In genomic region chr11:32107647-32108046, GRCh38 we compare ENCODE assay signal across 27 cellular contexts. TPM values are rescaled to one million over a fixed set of nuclear protein-coding genes. Genes with fewer than 3 reads are reported as not detected.
DNase-seq lines count a peak whose midpoint lies in the region; ATAC-seq, FAIRE-seq and TF ChIP-seq lines count a peak whose summit lies in the region.
"Had no signal": no experiment of that assay in that cellular context is flagged by ENCODE, and none has a peak within 500 bp of the region (broad histone marks: within the 10 kb centered on the region; RNA-seq: fewer than 3 reads in every experiment).

No MANE protein-coding gene starts in this region.

- FAIRE-seq in GM12892 (lab: Jason Lieb, UNC), result peak; percentile 5
- FAIRE-seq: H1, RCC 7860 had no signal

- peak; percentile 65 for DNase-seq in GM12865 (ENCODE audit: low read depth)
- DNase-seq in GM12892 (ENCODE audit: insufficient read length), result no peak
- DNase-seq in activated CD4-positive, alpha-beta memory T cell treated with anti-CD3 and anti-CD28 coated beads for 36 hours, result no peak
- no peak for DNase-seq in ascending aorta (ENCODE audit: low spot score in 2 of 2)
- DNase-seq in T-helper 2 cell treated with Interferon-gamma antibody and Interleukin-4, amounts not matched to agents 5 μg/mL and 100 μg/mL, for 36 hours (ENCODE audit: low spot score), result no peak
- DNase-seq: Caco-2; CD8-positive, alpha-beta T cell; DMS79 treated with DMSO at 0.1 percent for 48 hours; GF-D8; HCEC 1CT; NCI-H1048; NCI-H1436; NCI-H187; NCI-H2081 treated with DMSO at 0.1 percent for 48 hours; NCI-H2171; NCI-H345; NCI-H524; NCI-H774; SIG-M5 had no signal

- no peak for TF ChIP-seq POLR2A in GM12892 (IDR thresholded peaks at IDR 0.05; ENCODE audit: low read depth, low read length)

- intact Hi-C loops in activated CD4-positive, alpha-beta memory T cell treated with anti-CD3 and anti-CD28 coated beads for 36 hours (cut with micrococcal nuclease), result no loop called here
- intact Hi-C loops in ascending aorta (cut with DNase I), result no loop called here

- POLR2A ChIA-PET in activated CD4-positive, alpha-beta memory T cell treated with anti-CD3 and anti-CD28 coated beads for 36 hours (lab: Charles Lee), result no interaction called here

- H3K27me3 Mint-ChIP-seq in activated T-helper 17 cell treated with anti-CD3 and anti-CD28 coated beads, Interleukin-2, amount 50 U/mL, for 72 hours, result peaks cover 9% of the 10 kb centered on the region
- peaks cover 2% of the 10 kb centered on the region for H3K27me3 Mint-ChIP-seq in activated CD4-positive, alpha-beta memory T cell treated with anti-CD3 and anti-CD28 coated beads for 36 hours
- peaks cover 2% of the 10 kb centered on the region for H3K27me3 Mint-ChIP-seq in T-helper 2 cell treated with Interferon-gamma antibody and Interleukin-4, amounts not matched to agents 5 μg/mL and 100 μg/mL, for 36 hours (ENCODE audit: low read depth)

- H3K4me3 ChIP-seq in GM12865 (ENCODE audit: low read depth, low read length) (peak overlapping the region; percentile 48), ascending aorta (no peak overlapping the region)
- H3K4me3 ChIP-seq: SK-N-MC had no signal

- peaks cover 33% of the 10 kb centered on the region for H3K36me3 Mint-ChIP-seq in activated T-helper 17 cell treated with anti-CD3 and anti-CD28 coated beads, Interleukin-2, amount 50 U/mL, for 72 hours (ENCODE audit: low read depth)
- H3K36me3 Mint-ChIP-seq in activated CD4-positive, alpha-beta memory T cell treated with anti-CD3 and anti-CD28 coated beads for 36 hours, result peaks cover 22% of the 10 kb centered on the region
- H3K36me3 Mint-ChIP-seq in T-helper 2 cell treated with Interferon-gamma antibody and Interleukin-4, amounts not matched to agents 5 μg/mL and 100 μg/mL, for 36 hours (ENCODE audit: low read depth), result peaks cover 5% of the 10 kb centered on the region

- no peak overlapping the region for H3K4me3 Mint-ChIP-seq in activated T-helper 17 cell treated with anti-CD3 and anti-CD28 coated beads, Interleukin-2, amount 50 U/mL, for 72 hours
- H3K4me3 Mint-ChIP-seq in activated CD4-positive, alpha-beta memory T cell treated with anti-CD3 and anti-CD28 coated beads for 36 hours, result no peak overlapping the region
- no peak overlapping the region for H3K4me3 Mint-ChIP-seq in T-helper 2 cell treated with Interferon-gamma antibody and Interleukin-4, amounts not matched to agents 5 μg/mL and 100 μg/mL, for 36 hours
- H3K4me3 Mint-ChIP-seq: B cell; CD8-positive, alpha-beta T cell; T-helper 1 cell treated with Interleukin-12 subunit alpha and Interleukin-12 subunit beta and Interleukin-4 antibody, amounts not matched to agents 30 μg/mL and 1 μg/mL, for 36 hours had no signal

- no peaks in the 10 kb centered on the region for H3K27me3 ChIP-seq in ascending aorta

- H3K36me3 ChIP-seq in ascending aorta, result peaks cover 6 to 16% of the 10 kb centered on the region in 2 donors

- H3K4me1 ChIP-seq in ascending aorta, result no peaks in the 10 kb centered on the region

- CTCF ChIA-PET in activated CD4-positive, alpha-beta memory T cell treated with anti-CD3 and anti-CD28 coated beads for 36 hours (lab: Charles Lee), result no interaction called here

- TF ChIP-seq CTCF in GM12865 (IDR thresholded peaks at IDR 0.05; ENCODE audit: insufficient read depth, low read depth, low read length, missing control alignments) (no peak), ascending aorta (IDR thresholded peaks at IDR 0.05) (no peak)

- H3K9me3 ChIP-seq in ascending aorta, result no peaks in the 10 kb centered on the region
- H3K9me3 ChIP-seq: Caco-2 had no signal

- no peak overlapping the region for H3K27ac Mint-ChIP-seq in activated T-helper 17 cell treated with anti-CD3 and anti-CD28 coated beads, Interleukin-2, amount 50 U/mL, for 72 hours
- H3K27ac Mint-ChIP-seq in activated CD4-positive, alpha-beta memory T cell treated with anti-CD3 and anti-CD28 coated beads for 36 hours, result no peak overlapping the region
- no peak overlapping the region for H3K27ac Mint-ChIP-seq in T-helper 2 cell treated with Interferon-gamma antibody and Interleukin-4, amounts not matched to agents 5 μg/mL and 100 μg/mL, for 36 hours
- H3K27ac Mint-ChIP-seq: B cell; CD8-positive, alpha-beta T cell; T-helper 1 cell treated with Interleukin-12 subunit alpha and Interleukin-12 subunit beta and Interleukin-4 antibody, amounts not matched to agents 30 μg/mL and 1 μg/mL, for 36 hours had no signal

- no peak overlapping the region for H3K27ac ChIP-seq in ascending aorta
- H3K27ac ChIP-seq: C4-2B, SK-N-MC had no signal

- ATAC-seq in GM19351 (IDR thresholded peaks at IDR 0.05; ENCODE audit: unreplicated experiment), result peak; percentile 31
- ATAC-seq in activated T-helper 17 cell treated with anti-CD3 and anti-CD28 coated beads, Interleukin-2, amount 50 U/mL, for 72 hours (replicated peaks), result peak; percentile 65
- ATAC-seq: CD8-positive, alpha-beta T cell had no signal

- H3K4me1 Mint-ChIP-seq in activated T-helper 17 cell treated with anti-CD3 and anti-CD28 coated beads, Interleukin-2, amount 50 U/mL, for 72 hours, result peaks cover 3% of the 10 kb centered on the region
- peaks cover 3% of the 10 kb centered on the region for H3K4me1 Mint-ChIP-seq in activated CD4-positive, alpha-beta memory T cell treated with anti-CD3 and anti-CD28 coated beads for 36 hours (ENCODE audit: low read depth)
- no peaks in the 10 kb centered on the region for H3K4me1 Mint-ChIP-seq in T-helper 2 cell treated with Interferon-gamma antibody and Interleukin-4, amounts not matched to agents 5 μg/mL and 100 μg/mL, for 36 hours (ENCODE audit: low read depth)

- no peaks in the 10 kb centered on the region for H3K9me3 Mint-ChIP-seq in activated T-helper 17 cell treated with anti-CD3 and anti-CD28 coated beads, Interleukin-2, amount 50 U/mL, for 72 hours
- no peaks in the 10 kb centered on the region for H3K9me3 Mint-ChIP-seq in activated CD4-positive, alpha-beta memory T cell treated with anti-CD3 and anti-CD28 coated beads for 36 hours
- H3K9me3 Mint-ChIP-seq in T-helper 2 cell treated with Interferon-gamma antibody and Interleukin-4, amounts not matched to agents 5 μg/mL and 100 μg/mL, for 36 hours, result no peaks in the 10 kb centered on the region
- H3K9me3 Mint-ChIP-seq: CD8-positive, alpha-beta T cell; T-helper 1 cell treated with Interleukin-12 subunit alpha and Interleukin-12 subunit beta and Interleukin-4 antibody, amounts not matched to agents 30 μg/mL and 1 μg/mL, for 36 hours had no signal

RNA-seq across cellular contexts. Expression of gene RCN1, which starts 16.8 kb away (rescaled TPM):
- polyA plus RNA-seq in GM12892 (2012; ENCODE audit: missing spikeins), result 54.0 TPM
- 10 to 100 TPM; 13.8 to 30.3 TPM for total RNA-seq in activated T-helper 17 cell treated with anti-CD3 and anti-CD28 coated beads, Interleukin-2, amount 50 U/mL, for 72 hours
- 10 to 100 TPM; 25.4 to 27.0 TPM for total RNA-seq in activated CD4-positive, alpha-beta memory T cell treated with anti-CD3 and anti-CD28 coated beads for 36 hours
- total RNA-seq in ascending aorta, result 85.0 TPM
